1 cellular context compared by ENCODE assay signal in the genomic region with DNA sequence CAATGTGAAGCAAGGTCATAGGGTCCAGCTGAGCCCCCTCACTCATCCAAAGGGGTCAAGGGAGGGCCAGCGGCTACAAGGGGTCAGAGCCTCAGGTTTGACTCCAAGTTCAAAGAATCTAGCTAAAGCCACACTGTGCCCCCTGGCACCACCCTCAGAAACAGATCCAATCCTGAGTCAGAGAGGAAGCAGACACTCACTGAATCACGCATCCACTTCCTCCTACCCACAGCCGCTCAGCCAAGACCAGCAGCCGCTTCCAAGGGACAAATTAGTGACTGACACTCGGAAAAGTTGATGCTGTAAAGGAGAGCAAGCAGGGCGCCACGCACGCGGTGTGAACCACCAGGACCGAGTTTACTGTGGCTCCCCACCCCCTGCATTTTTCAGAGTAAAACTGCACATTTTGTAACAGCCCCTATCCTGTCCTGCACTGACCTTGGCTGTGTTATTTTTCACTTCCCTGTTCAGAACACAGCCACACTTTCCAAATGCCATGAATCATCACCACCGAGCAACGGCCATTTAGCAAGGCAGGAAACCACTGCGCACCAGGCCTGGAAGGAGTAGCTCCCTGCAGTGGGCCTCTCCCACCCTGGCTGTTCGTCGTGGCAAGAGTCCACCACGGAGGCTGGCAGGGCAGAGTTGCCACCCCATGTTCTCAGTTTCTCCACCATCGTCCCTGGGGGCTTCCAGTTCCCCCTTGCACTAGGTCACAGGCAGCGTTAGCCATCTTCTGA.
TF ChIP-seq lines count a peak whose summit lies in the region.

No MANE protein-coding gene starts in this region.

TF ChIP-seq in HepG2, 621 proteins besides CTCF, POLR2A, EP300 and RAD21 (continued from another document and continues in another):
- TF ChIP-seq, protein P1, sequence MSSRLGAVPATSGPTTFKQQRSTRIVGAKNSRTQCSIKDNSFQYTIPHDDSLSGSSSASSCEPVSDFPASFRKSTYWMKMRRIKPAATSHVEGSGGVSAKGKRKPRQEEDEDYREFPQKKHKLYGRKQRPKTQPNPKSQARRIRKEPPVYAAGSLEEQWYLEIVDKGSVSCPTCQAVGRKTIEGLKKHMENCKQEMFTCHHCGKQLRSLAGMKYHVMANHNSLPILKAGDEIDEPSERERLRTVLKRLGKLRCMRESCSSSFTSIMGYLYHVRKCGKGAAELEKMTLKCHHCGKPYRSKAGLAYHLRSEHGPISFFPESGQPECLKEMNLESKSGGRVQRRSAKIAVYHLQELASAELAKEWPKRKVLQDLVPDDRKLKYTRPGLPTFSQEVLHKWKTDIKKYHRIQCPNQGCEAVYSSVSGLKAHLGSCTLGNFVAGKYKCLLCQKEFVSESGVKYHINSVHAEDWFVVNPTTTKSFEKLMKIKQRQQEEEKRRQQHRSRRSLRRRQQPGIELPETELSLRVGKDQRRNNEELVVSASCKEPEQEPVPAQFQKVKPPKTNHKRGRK (CRISPR knock-in tag; IDR thresholded peaks at IDR 0.05) = no peak
- TF ChIP-seq HNRNPLL (IDR thresholded peaks at IDR 0.05; ENCODE audit: low read depth, low read length, poor library complexity, severe bottlenecking) (no peak), ZNF672 (CRISPR knock-in tag; IDR thresholded peaks at IDR 0.05) (no peak), MED1 (CRISPR knock-in tag; IDR thresholded peaks at IDR 0.05) (peak; percentile 93), HIVEP1 (CRISPR knock-in tag; IDR thresholded peaks at IDR 0.05) (no peak), ZNF670 (CRISPR knock-in tag; IDR thresholded peaks at IDR 0.05; ENCODE audit: borderline replicate concordance) (peak; percentile 68; the same call in 1 of the 2 replicates), ATAD3A (CRISPR knock-in tag; IDR thresholded peaks at IDR 0.05) (no peak), ZNF446 (CRISPR knock-in tag; IDR thresholded peaks at IDR 0.05) (no peak), ZBTB8A (CRISPR knock-in tag; IDR thresholded peaks at IDR 0.05; ENCODE audit: borderline replicate concordance, low read depth) (no peak), ELF1 (CRISPR knock-in tag; IDR thresholded peaks at IDR 0.05) (peak; percentile 67), ZNF263 (CRISPR knock-in tag; IDR thresholded peaks at IDR 0.05) (no peak; the same call in 1 of the 2 replicates), SMC3 (IDR thresholded peaks at IDR 0.05; ENCODE audit: low read length) (no peak), JUN (CRISPR knock-in tag; IDR thresholded peaks at IDR 0.05) (no peak), PITX1 (CRISPR knock-in tag; IDR thresholded peaks at IDR 0.05) (peak; percentile 54), SOX5 (CRISPR knock-in tag; IDR thresholded peaks at IDR 0.05; ENCODE audit: borderline replicate concordance) (peak; percentile 67; the same call in 1 of the 2 replicates), ZNF605 (CRISPR knock-in tag; IDR thresholded peaks at IDR 0.05) (peak; percentile 91), CHCHD3 (CRISPR knock-in tag; IDR thresholded peaks at IDR 0.05) (no peak), AKAP8 (CRISPR knock-in tag; IDR thresholded peaks at IDR 0.05) (0 out of 2 replicates have a peak, but pooled peaks have one; percentile 31)
- TF ChIP-seq, protein P2, sequence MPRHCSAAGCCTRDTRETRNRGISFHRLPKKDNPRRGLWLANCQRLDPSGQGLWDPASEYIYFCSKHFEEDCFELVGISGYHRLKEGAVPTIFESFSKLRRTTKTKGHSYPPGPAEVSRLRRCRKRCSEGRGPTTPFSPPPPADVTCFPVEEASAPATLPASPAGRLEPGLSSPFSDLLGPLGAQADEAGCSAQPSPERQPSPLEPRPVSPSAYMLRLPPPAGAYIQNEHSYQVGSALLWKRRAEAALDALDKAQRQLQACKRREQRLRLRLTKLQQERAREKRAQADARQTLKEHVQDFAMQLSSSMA (CRISPR knock-in tag; IDR thresholded peaks at IDR 0.05) = no peak; the same call in 1 of the 2 replicates
- TF ChIP-seq, protein P3, sequence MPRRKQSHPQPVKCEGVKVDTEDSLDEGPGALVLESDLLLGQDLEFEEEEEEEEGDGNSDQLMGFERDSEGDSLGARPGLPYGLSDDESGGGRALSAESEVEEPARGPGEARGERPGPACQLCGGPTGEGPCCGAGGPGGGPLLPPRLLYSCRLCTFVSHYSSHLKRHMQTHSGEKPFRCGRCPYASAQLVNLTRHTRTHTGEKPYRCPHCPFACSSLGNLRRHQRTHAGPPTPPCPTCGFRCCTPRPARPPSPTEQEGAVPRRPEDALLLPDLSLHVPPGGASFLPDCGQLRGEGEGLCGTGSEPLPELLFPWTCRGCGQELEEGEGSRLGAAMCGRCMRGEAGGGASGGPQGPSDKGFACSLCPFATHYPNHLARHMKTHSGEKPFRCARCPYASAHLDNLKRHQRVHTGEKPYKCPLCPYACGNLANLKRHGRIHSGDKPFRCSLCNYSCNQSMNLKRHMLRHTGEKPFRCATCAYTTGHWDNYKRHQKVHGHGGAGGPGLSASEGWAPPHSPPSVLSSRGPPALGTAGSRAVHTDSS (CRISPR knock-in tag; conservative IDR thresholded peaks at IDR 0.05) = no peak
- TF ChIP-seq, protein P4, sequence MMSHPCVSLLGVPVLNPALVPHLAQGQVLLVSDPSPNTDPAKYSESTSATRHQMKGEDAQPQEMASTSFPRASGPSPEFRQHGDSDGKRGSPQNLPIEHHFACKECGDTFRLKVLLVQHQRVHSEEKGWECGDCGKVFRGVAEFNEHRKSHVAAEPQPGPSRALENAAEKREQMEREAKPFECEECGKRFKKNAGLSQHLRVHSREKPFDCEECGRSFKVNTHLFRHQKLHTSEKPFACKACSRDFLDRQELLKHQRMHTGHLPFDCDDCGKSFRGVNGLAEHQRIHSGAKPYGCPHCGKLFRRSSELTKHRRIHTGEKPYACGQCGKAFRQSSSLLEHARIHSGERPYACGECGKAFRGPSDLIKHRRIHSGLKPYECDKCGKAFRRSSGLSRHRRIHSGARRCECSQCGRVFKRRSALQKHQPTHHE (CRISPR knock-in tag; IDR thresholded peaks at IDR 0.05; ENCODE audit: borderline replicate concordance) = no peak
- TF ChIP-seq, protein P5, sequence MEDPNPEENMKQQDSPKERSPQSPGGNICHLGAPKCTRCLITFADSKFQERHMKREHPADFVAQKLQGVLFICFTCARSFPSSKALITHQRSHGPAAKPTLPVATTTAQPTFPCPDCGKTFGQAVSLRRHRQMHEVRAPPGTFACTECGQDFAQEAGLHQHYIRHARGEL (CRISPR knock-in tag; IDR thresholded peaks at IDR 0.05) = no peak
- TF ChIP-seq, protein P6, sequence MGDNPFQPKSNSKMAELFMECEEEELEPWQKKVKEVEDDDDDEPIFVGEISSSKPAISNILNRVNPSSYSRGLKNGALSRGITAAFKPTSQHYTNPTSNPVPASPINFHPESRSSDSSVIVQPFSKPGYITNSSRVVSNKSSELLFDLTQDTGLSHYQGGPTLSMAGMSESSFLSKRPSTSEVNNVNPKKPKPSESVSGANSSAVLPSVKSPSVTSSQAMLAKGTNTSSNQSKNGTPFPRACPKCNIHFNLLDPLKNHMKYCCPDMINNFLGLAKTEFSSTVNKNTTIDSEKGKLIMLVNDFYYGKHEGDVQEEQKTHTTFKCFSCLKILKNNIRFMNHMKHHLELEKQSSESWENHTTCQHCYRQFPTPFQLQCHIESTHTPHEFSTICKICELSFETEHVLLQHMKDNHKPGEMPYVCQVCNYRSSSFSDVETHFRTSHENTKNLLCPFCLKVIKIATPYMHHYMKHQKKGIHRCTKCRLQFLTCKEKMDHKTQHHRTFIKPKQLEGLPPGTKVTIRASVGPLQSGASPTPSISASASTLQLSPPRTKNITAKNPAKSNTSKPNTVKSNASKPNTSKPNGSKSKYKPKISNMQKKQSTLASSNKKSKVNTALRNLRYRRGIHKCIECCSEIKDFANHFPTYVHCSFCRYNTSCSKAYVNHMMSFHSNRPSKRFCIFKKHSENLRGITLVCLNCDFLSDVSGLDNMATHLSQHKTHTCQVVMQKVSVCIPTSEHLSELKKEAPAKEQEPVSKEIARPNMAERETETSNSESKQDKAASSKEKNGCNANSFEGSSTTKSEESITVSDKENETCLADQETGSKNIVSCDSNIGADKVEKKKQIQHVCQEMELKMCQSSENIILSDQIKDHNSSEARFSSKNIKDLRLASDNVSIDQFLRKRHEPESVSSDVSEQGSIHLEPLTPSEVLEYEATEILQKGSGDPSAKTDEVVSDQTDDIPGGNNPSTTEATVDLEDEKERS (CRISPR knock-in tag; IDR thresholded peaks at IDR 0.05) = peak; percentile 86
- TF ChIP-seq, protein P7, sequence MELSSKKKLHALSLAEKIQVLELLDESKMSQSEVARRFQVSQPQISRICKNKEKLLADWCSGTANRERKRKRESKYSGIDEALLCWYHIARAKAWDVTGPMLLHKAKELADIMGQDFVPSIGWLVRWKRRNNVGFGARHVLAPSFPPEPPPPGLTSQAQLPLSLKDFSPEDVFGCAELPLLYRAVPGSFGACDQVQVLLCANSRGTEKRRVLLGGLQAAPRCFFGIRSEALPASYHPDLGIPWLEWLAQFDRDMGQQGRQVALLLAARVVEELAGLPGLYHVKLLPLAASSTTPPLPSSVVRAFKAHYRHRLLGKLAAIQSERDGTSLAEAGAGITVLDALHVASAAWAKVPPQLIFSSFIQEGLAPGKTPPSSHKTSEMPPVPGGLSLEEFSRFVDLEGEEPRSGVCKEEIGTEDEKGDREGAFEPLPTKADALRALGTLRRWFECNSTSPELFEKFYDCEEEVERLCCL (CRISPR knock-in tag; IDR thresholded peaks at IDR 0.05; ENCODE audit: borderline replicate concordance) = no peak
- TF ChIP-seq, protein P8, sequence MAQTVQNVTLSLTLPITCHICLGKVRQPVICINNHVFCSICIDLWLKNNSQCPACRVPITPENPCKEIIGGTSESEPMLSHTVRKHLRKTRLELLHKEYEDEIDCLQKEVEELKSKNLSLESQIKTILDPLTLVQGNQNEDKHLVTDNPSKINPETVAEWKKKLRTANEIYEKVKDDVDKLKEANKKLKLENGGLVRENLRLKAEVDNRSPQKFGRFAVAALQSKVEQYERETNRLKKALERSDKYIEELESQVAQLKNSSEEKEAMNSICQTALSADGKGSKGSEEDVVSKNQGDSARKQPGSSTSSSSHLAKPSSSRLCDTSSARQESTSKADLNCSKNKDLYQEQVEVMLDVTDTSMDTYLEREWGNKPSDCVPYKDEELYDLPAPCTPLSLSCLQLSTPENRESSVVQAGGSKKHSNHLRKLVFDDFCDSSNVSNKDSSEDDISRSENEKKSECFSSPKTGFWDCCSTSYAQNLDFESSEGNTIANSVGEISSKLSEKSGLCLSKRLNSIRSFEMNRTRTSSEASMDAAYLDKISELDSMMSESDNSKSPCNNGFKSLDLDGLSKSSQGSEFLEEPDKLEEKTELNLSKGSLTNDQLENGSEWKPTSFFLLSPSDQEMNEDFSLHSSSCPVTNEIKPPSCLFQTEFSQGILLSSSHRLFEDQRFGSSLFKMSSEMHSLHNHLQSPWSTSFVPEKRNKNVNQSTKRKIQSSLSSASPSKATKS (CRISPR knock-in tag; IDR thresholded peaks at IDR 0.05) = no peak
- TF ChIP-seq, protein P9, sequence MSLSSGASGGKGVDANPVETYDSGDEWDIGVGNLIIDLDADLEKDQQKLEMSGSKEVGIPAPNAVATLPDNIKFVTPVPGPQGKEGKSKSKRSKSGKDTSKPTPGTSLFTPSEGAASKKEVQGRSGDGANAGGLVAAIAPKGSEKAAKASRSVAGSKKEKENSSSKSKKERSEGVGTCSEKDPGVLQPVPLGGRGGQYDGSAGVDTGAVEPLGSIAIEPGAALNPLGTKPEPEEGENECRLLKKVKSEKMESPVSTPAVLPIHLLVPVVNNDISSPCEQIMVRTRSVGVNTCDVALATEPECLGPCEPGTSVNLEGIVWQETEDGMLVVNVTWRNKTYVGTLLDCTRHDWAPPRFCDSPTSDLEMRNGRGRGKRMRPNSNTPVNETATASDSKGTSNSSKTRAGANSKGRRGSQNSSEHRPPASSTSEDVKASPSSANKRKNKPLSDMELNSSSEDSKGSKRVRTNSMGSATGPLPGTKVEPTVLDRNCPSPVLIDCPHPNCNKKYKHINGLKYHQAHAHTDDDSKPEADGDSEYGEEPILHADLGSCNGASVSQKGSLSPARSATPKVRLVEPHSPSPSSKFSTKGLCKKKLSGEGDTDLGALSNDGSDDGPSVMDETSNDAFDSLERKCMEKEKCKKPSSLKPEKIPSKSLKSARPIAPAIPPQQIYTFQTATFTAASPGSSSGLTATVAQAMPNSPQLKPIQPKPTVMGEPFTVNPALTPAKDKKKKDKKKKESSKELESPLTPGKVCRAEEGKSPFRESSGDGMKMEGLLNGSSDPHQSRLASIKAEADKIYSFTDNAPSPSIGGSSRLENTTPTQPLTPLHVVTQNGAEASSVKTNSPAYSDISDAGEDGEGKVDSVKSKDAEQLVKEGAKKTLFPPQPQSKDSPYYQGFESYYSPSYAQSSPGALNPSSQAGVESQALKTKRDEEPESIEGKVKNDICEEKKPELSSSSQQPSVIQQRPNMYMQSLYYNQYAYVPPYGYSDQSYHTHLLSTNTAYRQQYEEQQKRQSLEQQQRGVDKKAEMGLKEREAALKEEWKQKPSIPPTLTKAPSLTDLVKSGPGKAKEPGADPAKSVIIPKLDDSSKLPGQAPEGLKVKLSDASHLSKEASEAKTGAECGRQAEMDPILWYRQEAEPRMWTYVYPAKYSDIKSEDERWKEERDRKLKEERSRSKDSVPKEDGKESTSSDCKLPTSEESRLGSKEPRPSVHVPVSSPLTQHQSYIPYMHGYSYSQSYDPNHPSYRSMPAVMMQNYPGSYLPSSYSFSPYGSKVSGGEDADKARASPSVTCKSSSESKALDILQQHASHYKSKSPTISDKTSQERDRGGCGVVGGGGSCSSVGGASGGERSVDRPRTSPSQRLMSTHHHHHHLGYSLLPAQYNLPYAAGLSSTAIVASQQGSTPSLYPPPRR (CRISPR knock-in tag; IDR thresholded peaks at IDR 0.05; ENCODE audit: borderline replicate concordance) = peak; percentile 46; the same call in 1 of the 2 replicates
- TF ChIP-seq, protein P10, sequence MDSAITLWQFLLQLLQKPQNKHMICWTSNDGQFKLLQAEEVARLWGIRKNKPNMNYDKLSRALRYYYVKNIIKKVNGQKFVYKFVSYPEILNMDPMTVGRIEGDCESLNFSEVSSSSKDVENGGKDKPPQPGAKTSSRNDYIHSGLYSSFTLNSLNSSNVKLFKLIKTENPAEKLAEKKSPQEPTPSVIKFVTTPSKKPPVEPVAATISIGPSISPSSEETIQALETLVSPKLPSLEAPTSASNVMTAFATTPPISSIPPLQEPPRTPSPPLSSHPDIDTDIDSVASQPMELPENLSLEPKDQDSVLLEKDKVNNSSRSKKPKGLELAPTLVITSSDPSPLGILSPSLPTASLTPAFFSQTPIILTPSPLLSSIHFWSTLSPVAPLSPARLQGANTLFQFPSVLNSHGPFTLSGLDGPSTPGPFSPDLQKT (CRISPR knock-in tag; IDR thresholded peaks at IDR 0.05; ENCODE audit: borderline replicate concordance) = no peak
- TF ChIP-seq, protein P11, sequence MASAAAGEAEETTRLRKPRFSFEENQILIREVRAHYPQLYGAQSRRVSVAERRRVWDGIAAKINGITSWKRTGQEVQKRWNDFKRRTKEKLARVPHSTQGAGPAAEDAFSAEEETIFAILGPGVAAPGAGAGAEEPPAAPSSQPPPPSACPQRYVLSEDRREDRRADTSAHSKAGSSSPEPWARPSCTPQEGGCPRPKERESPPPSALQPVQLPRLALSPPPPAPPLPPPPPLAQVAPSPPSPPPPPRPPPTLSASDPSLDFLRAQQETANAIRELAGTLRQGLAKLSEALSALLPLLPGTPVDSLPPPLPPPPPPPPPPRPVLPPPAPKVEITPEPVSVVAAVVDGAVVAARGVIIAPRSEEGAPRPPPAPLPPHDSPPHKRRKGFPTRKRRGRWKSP (CRISPR knock-in tag; IDR thresholded peaks at IDR 0.05) = peak; percentile 88; the same call in 1 of the 2 replicates
- TF ChIP-seq, protein P12, sequence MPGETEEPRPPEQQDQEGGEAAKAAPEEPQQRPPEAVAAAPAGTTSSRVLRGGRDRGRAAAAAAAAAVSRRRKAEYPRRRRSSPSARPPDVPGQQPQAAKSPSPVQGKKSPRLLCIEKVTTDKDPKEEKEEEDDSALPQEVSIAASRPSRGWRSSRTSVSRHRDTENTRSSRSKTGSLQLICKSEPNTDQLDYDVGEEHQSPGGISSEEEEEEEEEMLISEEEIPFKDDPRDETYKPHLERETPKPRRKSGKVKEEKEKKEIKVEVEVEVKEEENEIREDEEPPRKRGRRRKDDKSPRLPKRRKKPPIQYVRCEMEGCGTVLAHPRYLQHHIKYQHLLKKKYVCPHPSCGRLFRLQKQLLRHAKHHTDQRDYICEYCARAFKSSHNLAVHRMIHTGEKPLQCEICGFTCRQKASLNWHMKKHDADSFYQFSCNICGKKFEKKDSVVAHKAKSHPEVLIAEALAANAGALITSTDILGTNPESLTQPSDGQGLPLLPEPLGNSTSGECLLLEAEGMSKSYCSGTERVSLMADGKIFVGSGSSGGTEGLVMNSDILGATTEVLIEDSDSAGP (CRISPR knock-in tag; IDR thresholded peaks at IDR 0.05; ENCODE audit: borderline replicate concordance) = peak; percentile 47; the same call in 1 of the 2 replicates
